Comparison of ENCODE assay signal across 28 cellular contexts in the genomic region with DNA sequence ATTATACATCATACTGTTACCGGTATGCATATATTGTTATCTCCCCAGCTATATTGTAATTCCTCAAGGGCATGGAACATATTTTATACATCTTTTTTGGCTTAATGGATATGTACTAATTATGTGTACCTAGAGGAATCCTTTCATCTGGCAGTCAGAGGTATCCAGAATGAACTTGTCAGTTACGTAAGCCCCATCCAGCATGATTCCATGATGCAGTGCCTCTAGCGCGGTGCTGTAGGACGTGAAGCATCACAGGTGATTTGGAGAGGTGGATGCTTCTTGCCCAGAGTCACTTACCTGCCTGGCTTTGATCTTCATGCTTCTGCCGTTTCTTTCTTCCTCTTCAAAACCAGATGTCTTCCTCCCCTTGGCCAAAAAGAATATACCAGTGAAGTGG.
"Had no signal": no experiment of that assay in that cellular context is flagged by ENCODE, and none has a peak within 500 bp of the region (broad histone marks: within the 10 kb centered on the region; RNA-seq: fewer than 3 reads in every experiment).

No MANE protein-coding gene starts in this region.

- H3K9me3 Mint-ChIP-seq: activated CD4-positive, alpha-beta memory T cell treated with anti-CD3 and anti-CD28 coated beads for 36 hours; activated CD4-positive, alpha-beta T cell treated with anti-CD3 and anti-CD28 coated beads, Interleukin-2, amount 10 ng/mL, durations not matched to agents 24 days and 14 days; activated naive CD4-positive, alpha-beta T cell treated with anti-CD3 and anti-CD28 coated beads for 36 hours; activated naive CD4-positive, alpha-beta T cell treated with anti-CD3 and anti-CD28 coated beads, Interleukin-2, amount 50 U/mL, for 24 hours; activated naive CD8-positive, alpha-beta T cell treated with anti-CD3 and anti-CD28 coated beads, Interleukin-2, amount 10 ng/mL, durations not matched to agents 7 days and 5 days; activated T-helper 1 cell treated with anti-CD3 and anti-CD28 coated beads, Interleukin-12 subunit alpha, Interleukin-12 subunit beta, Interleukin-2, Interleukin-4 antibody, amounts not matched to agents 30 ng/mL and 10 ng/mL and 1 ng/mL, durations not matched to agents 14 hours and 24 hours and 36 hours; activated T-helper 2 cell treated with anti-CD3 and anti-CD28 coated beads, Interferon-gamma antibody, Interleukin-2, Interleukin-4, amounts not matched to agents 10 μg/mL and 5 μg/mL and 100 μg/mL, durations not matched to agents 14 hours and 24 hours and 36 hours; brain; effector memory CD8-positive, alpha-beta T cell had no signal

- H3K4me1 Mint-ChIP-seq: activated CD4-positive, alpha-beta T cell treated with anti-CD3 and anti-CD28 coated beads for 36 hours; activated CD4-positive, alpha-beta T cell treated with anti-CD3 and anti-CD28 coated beads, Interleukin-2, amount 10 ng/mL, durations not matched to agents 24 days and 14 days; activated CD8-positive, alpha-beta memory T cell treated with anti-CD3 and anti-CD28 coated beads, Interleukin-2, amount 10 ng/mL, durations not matched to agents 7 days and 5 days; activated naive CD4-positive, alpha-beta T cell treated with anti-CD3 and anti-CD28 coated beads, Interleukin-2, amount 50 U/mL, for 24 hours; activated naive CD8-positive, alpha-beta T cell treated with anti-CD3 and anti-CD28 coated beads, Interleukin-2, amount 10 ng/mL, durations not matched to agents 7 days and 5 days had no signal

- ATAC-seq: activated CD4-positive, alpha-beta T cell treated with anti-CD3 and anti-CD28 coated beads for 36 hours; activated CD8-positive, alpha-beta memory T cell treated with anti-CD3 and anti-CD28 coated beads, Interleukin-2, amount 10 ng/mL, durations not matched to agents 7 days and 5 days; activated CD8-positive, alpha-beta T cell treated with anti-CD3 and anti-CD28 coated beads, Interleukin-2, amount 10 ng/mL, durations not matched to agents 7 days and 5 days; effector memory CD8-positive, alpha-beta T cell; foreskin keratinocyte; gastrocnemius medialis had no signal

- H3K27ac Mint-ChIP-seq: activated CD4-positive, alpha-beta memory T cell treated with anti-CD3 and anti-CD28 coated beads for 36 hours; activated CD4-positive, alpha-beta T cell treated with anti-CD3 and anti-CD28 coated beads for 36 hours; activated CD4-positive, alpha-beta T cell treated with anti-CD3 and anti-CD28 coated beads, Interleukin-2, amount 10 ng/mL, durations not matched to agents 24 days and 14 days; activated CD8-positive, alpha-beta memory T cell treated with anti-CD3 and anti-CD28 coated beads, Interleukin-2, amount 10 ng/mL, durations not matched to agents 7 days and 5 days; activated CD8-positive, alpha-beta T cell treated with anti-CD3 and anti-CD28 coated beads, Interleukin-2, amount 10 ng/mL, durations not matched to agents 7 days and 5 days; activated naive CD4-positive, alpha-beta T cell treated with anti-CD3 and anti-CD28 coated beads for 36 hours; activated naive CD4-positive, alpha-beta T cell treated with anti-CD3 and anti-CD28 coated beads, Interleukin-2, amount 50 U/mL, for 24 hours; activated naive CD8-positive, alpha-beta T cell treated with anti-CD3 and anti-CD28 coated beads, Interleukin-2, amount 10 ng/mL, durations not matched to agents 7 days and 5 days; activated T-helper 1 cell treated with anti-CD3 and anti-CD28 coated beads, Interleukin-12 subunit alpha, Interleukin-12 subunit beta, Interleukin-2, Interleukin-4 antibody, amounts not matched to agents 30 ng/mL and 10 ng/mL and 1 ng/mL, durations not matched to agents 14 hours and 24 hours and 36 hours; activated T-helper 2 cell treated with anti-CD3 and anti-CD28 coated beads, Interferon-gamma antibody, Interleukin-2, Interleukin-4, amounts not matched to agents 10 μg/mL and 5 μg/mL and 100 μg/mL, durations not matched to agents 14 hours and 24 hours and 36 hours had no signal

- FAIRE-seq: colon had no signal

- H3K4me3 Mint-ChIP-seq: activated CD4-positive, alpha-beta memory T cell treated with anti-CD3 and anti-CD28 coated beads for 36 hours; activated CD4-positive, alpha-beta T cell treated with anti-CD3 and anti-CD28 coated beads for 36 hours; activated CD4-positive, alpha-beta T cell treated with anti-CD3 and anti-CD28 coated beads, Interleukin-2, amount 10 ng/mL, durations not matched to agents 24 days and 14 days; activated CD8-positive, alpha-beta memory T cell treated with anti-CD3 and anti-CD28 coated beads, Interleukin-2, amount 10 ng/mL, durations not matched to agents 7 days and 5 days; activated CD8-positive, alpha-beta T cell treated with anti-CD3 and anti-CD28 coated beads, Interleukin-2, amount 10 ng/mL, durations not matched to agents 7 days and 5 days; activated naive CD4-positive, alpha-beta T cell treated with anti-CD3 and anti-CD28 coated beads for 36 hours; activated naive CD4-positive, alpha-beta T cell treated with anti-CD3 and anti-CD28 coated beads, Interleukin-2, amount 50 U/mL, for 24 hours; activated naive CD8-positive, alpha-beta T cell treated with anti-CD3 and anti-CD28 coated beads, Interleukin-2, amount 10 ng/mL, durations not matched to agents 7 days and 5 days; activated T-helper 1 cell treated with anti-CD3 and anti-CD28 coated beads, Interleukin-12 subunit alpha, Interleukin-12 subunit beta, Interleukin-2, Interleukin-4 antibody, amounts not matched to agents 30 ng/mL and 10 ng/mL and 1 ng/mL, durations not matched to agents 14 hours and 24 hours and 36 hours; brain; effector memory CD8-positive, alpha-beta T cell had no signal

- H3K36me3 Mint-ChIP-seq: activated CD4-positive, alpha-beta memory T cell treated with anti-CD3 and anti-CD28 coated beads for 36 hours; activated CD8-positive, alpha-beta memory T cell treated with anti-CD3 and anti-CD28 coated beads, Interleukin-2, amount 10 ng/mL, durations not matched to agents 7 days and 5 days; activated naive CD4-positive, alpha-beta T cell treated with anti-CD3 and anti-CD28 coated beads, Interleukin-2, amount 50 U/mL, for 24 hours; activated naive CD8-positive, alpha-beta T cell treated with anti-CD3 and anti-CD28 coated beads, Interleukin-2, amount 10 ng/mL, durations not matched to agents 7 days and 5 days had no signal

- H3K27me3 Mint-ChIP-seq: activated CD4-positive, alpha-beta memory T cell treated with anti-CD3 and anti-CD28 coated beads for 36 hours; activated CD4-positive, alpha-beta T cell treated with anti-CD3 and anti-CD28 coated beads for 36 hours; effector memory CD8-positive, alpha-beta T cell had no signal

- DNase-seq: activated CD4-positive, alpha-beta memory T cell treated with anti-CD3 and anti-CD28 coated beads for 36 hours; activated CD4-positive, alpha-beta T cell treated with anti-CD3 and anti-CD28 coated beads for 36 hours; activated CD4-positive, alpha-beta T cell treated with anti-CD3 and anti-CD28 coated beads, Interleukin-2, amount 10 ng/mL, durations not matched to agents 24 days and 14 days; activated CD4-positive, CD25-positive, alpha-beta regulatory T cell; activated CD4-positive, CD25-positive, alpha-beta regulatory T cell treated with anti-CD3 and anti-CD28 coated beads, Interleukin-2, amount 50 U/mL, for 72 hours; activated CD8-positive, alpha-beta memory T cell treated with anti-CD3 and anti-CD28 coated beads, Interleukin-2, amount 10 ng/mL, durations not matched to agents 7 days and 5 days; activated CD8-positive, alpha-beta memory T cell treated with anti-CD3 and anti-CD28 coated beads, Interleukin-2, amount 50 U/mL, for 4 hours; activated CD8-positive, alpha-beta T cell treated with anti-CD3 and anti-CD28 coated beads, Interleukin-2, amount 10 ng/mL, durations not matched to agents 7 days and 5 days; activated effector memory CD4-positive, alpha-beta T cell treated with anti-CD3 and anti-CD28 coated beads, Interleukin-2, amount 50 U/mL, for 16 hours; activated naive CD4-positive, alpha-beta T cell treated with anti-CD3 and anti-CD28 coated beads for 36 hours; activated naive CD8-positive, alpha-beta T cell treated with anti-CD3 and anti-CD28 coated beads, Interleukin-2, amount 10 ng/mL, durations not matched to agents 7 days and 5 days; activated T-cell treated with anti-CD3 and anti-CD28 coated beads, Interleukin-2, amount 50 U/mL, for 1 hour; activated T-cell treated with anti-CD3 and anti-CD28 coated beads, Interleukin-2, amount 50 U/mL, for 48 hours; central memory CD4-positive, alpha-beta T cell; cortex of kidney; dermis blood vessel endothelial cell; effector CD4-positive, alpha-beta T cell; effector memory CD8-positive, alpha-beta T cell; erythroblast; foreskin keratinocyte; gastrocnemius medialis; glutamatergic neuron; T-helper 2 cell had no signal
